Comparison of ENCODE assay signal across 8 cellular contexts in genomic region chr10:129466703-129467345, GRCh38. TPM values are rescaled to one million over a fixed set of nuclear protein-coding genes. Genes with fewer than 3 reads are reported as not detected.
A peak's percentile ranks its signal among the peaks of the same experiment; 100 is the strongest.
DNase-seq lines count a peak whose midpoint lies in the region; ATAC-seq, FAIRE-seq and TF ChIP-seq lines count a peak whose summit lies in the region.

Gene MGMT, plus strand, starts transcription at chr10:129467241.

- H3K79me2 ChIP-seq in Karpas-422 (ENCODE audit: low read length), result no peaks in the 10 kb centered on the region

- TF ChIP-seq CTCF in bronchial epithelial cell (IDR thresholded peaks at IDR 0.05; ENCODE audit: insufficient read depth, low read length, severe bottlenecking) (no peak), spleen (IDR thresholded peaks at IDR 0.05 in 8 of 11, conservative IDR thresholded peaks at IDR 0.05 in 3 of 11) (no peak)

- no peaks in the 10 kb centered on the region for H4K20me1 ChIP-seq in Karpas-422 (ENCODE audit: insufficient read depth, low read depth, low read length)

- H3K4me3 ChIP-seq in Karpas-422 (ENCODE audit: low read length) (peak within 1 kb of the TSS; percentile 91), bronchial epithelial cell (ENCODE audit: low read depth, low read length) (peak within 1 kb of the TSS; percentile 85), spleen (peak within 1 kb of the TSS; percentile 64 to 82 (median 76))

- H3K36me3 ChIP-seq in Karpas-422 (ENCODE audit: insufficient read depth, low read length) (no peaks in the 10 kb centered on the region), bronchial epithelial cell (ENCODE audit: control insufficient read depth, insufficient read depth, low read length) (no peaks in the 10 kb centered on the region), spleen (peaks cover 0 to 14% (median 2%) of the 10 kb centered on the region in 6 donors)

- H3K4me1 ChIP-seq in Karpas-422 (ENCODE audit: low read length) (peaks cover 34% of the 10 kb centered on the region), spleen (peaks cover 8 to 35% (median 18%) of the 10 kb centered on the region in 6 donors)

- H3K27me3 ChIP-seq in Karpas-422 (ENCODE audit: low read length) (no peaks in the 10 kb centered on the region), bronchial epithelial cell (ENCODE audit: control insufficient read depth, insufficient read depth, low read length) (no peaks in the 10 kb centered on the region), spleen (replicated peaks in 1 of 7) (no peaks in the 10 kb centered on the region)

- intact Hi-C loops in spleen (cut with DNase I; ENCODE audit: low total_unique reads), result no loop called here

- peak in 2 of 3 donors; percentile 61 for TF ChIP-seq POLR2A in spleen (IDR thresholded peaks at IDR 0.05)

- H2AFZ ChIP-seq in Karpas-422 (ENCODE audit: low read length), result peak within 1 kb of the TSS; percentile 96

- H3K9me2 ChIP-seq in Karpas-422 (replicated peaks; ENCODE audit: insufficient read depth, low read length), result no peaks in the 10 kb centered on the region

- WGBS in spleen, 5 donors, result 1 to 5% (median 2%) methylated on average over 8 to 83 of the region's 83 CpGs

- FAIRE-seq in bronchial epithelial cell (lab: Jason Lieb, UNC), result no peak

- no peaks in the 10 kb centered on the region for H3K9me3 ChIP-seq in Karpas-422 (ENCODE audit: low read length)
- no peaks in the 10 kb centered on the region for H3K9me3 ChIP-seq in spleen

- peak within 1 kb of the TSS; percentile 91 for H3K9ac ChIP-seq in Karpas-422 (ENCODE audit: low read length)

- H3K4me2 ChIP-seq in Karpas-422 (ENCODE audit: low read depth, low read length, poor library complexity, severe bottlenecking), result peak within 1 kb of the TSS; percentile 87

- H3K27ac ChIP-seq in Karpas-422 (ENCODE audit: low read length) (no peak within 1 kb of the TSS), spleen (peak within 1 kb of the TSS; percentile 74 to 90 (median 85))

- peak; percentile 89 for ATAC-seq in GM21723 (IDR thresholded peaks at IDR 0.05; ENCODE audit: unreplicated experiment)

- DNase-seq in ELF-1 (ENCODE audit: low read depth, low spot score) (peak; percentile 80), Karpas-422 (peak; percentile 98), bronchial epithelial cell (ENCODE audit: low read depth) (peak; percentile 44), iris pigment epithelial cell (ENCODE audit: low read depth) (peak; percentile 70), spleen (peak; percentile 99), NCI-H2107 (lab: John Stamatoyannopoulos, UW) (no peak)
- DNase-seq in activated CD4-positive, CD25-positive, alpha-beta regulatory T cell (lab: John Stamatoyannopoulos, UW), result peak; percentile 98 to 99 (median 98)

RNA-seq across cellular contexts. Expression of gene MGMT, which starts in this region (rescaled TPM):
- total RNA-seq in Karpas-422 (2014; rRNA removed; shearing (Covaris generic); ENCODE audit: low replicate concordance), result 22.5 and 33.8 TPM in 2 replicates
- total RNA-seq in bronchial epithelial cell (19.3 and 19.7 TPM in 2 replicates), spleen (10 to 100 TPM; 19.8 to 33.4 (median 23.8) TPM)
- 10 to 100 TPM; 14.3 to 20.2 (median 17.1) TPM for polyA plus RNA-seq in spleen
